9 cellular contexts compared by ENCODE assay signal in genomic region chr17:77146882-77147281, GRCh38. TPM values are rescaled to one million over a fixed set of nuclear protein-coding genes. Genes with fewer than 3 reads are reported as not detected.
A peak's percentile ranks its signal among the peaks of the same experiment; 100 is the strongest.
DNase-seq lines count a peak whose midpoint lies in the region; ATAC-seq lines count a peak whose summit lies in the region.
"Had no signal": no experiment of that assay in that cellular context is flagged by ENCODE, and none has a peak within 500 bp of the region (broad histone marks: within the 10 kb centered on the region; RNA-seq: fewer than 3 reads in every experiment).

No MANE protein-coding gene starts in this region.

- H3K27ac Mint-ChIP-seq in naive B cell = peak overlapping the region in 4 of 6 donors; percentile 5 to 83 (median 34)

- H3K4me3 Mint-ChIP-seq in naive B cell = peak overlapping the region in 7 of 8 donors; percentile 2 to 81 (median 61)

- DNase-seq in HT-29 (ENCODE audit: low spot score) (peak; percentile 81), dermis blood vessel endothelial cell (peak; percentile 78), naive B cell (no peak), ureter (ENCODE audit: low spot score) (no peak), NCI-H1694 (lab: John Stamatoyannopoulos, UW) (no peak)

- peaks cover 40 to 41% of the 10 kb centered on the region in 2 donors for H3K36me3 Mint-ChIP-seq in naive B cell

- no peaks in the 10 kb centered on the region for H3K9me3 Mint-ChIP-seq in naive B cell

- H3K4me1 ChIP-seq in ACC112 (ENCODE audit: control insufficient read depth, insufficient read depth, low read length, unreplicated experiment) = peaks cover 67% of the 10 kb centered on the region

- peak overlapping the region; percentile 73; the same call in 1 of the 2 replicates for H3K27ac ChIP-seq in ACC112 (ENCODE audit: low read depth, low read length)
- H3K27ac ChIP-seq: BLaER1 had no signal

- peak; percentile 48 to 60 for ATAC-seq in naive B cell (ENCODE audit: low read depth in 2 of 2)
- no peak for ATAC-seq in GM18870 (IDR thresholded peaks at IDR 0.05; ENCODE audit: unreplicated experiment)
- no peak for ATAC-seq in HG02973 (IDR thresholded peaks at IDR 0.05; ENCODE audit: unreplicated experiment)

- H3K4me3 ChIP-seq in ACC112 (ENCODE audit: low read depth, low read length) = no peak overlapping the region
- H3K4me3 ChIP-seq: BLaER1 had no signal

- H3K79me2 ChIP-seq in ACC112 (ENCODE audit: control insufficient read depth, insufficient read depth, low read length, unreplicated experiment) = peaks cover 94% of the 10 kb centered on the region

- no peaks in the 10 kb centered on the region for H3K27me3 ChIP-seq in ACC112 (ENCODE audit: insufficient read depth, low read length)
- H3K27me3 ChIP-seq: BLaER1 had no signal

- H3K27me3 Mint-ChIP-seq in naive B cell = no peaks in the 10 kb centered on the region

- H3K36me3 ChIP-seq in ACC112 (ENCODE audit: insufficient read depth, low read length) = peaks cover 43% of the 10 kb centered on the region

- H3K4me1 Mint-ChIP-seq in naive B cell = peaks cover 53 to 74% (median 72%) of the 10 kb centered on the region in 3 donors

- H2AFZ ChIP-seq in ACC112 (ENCODE audit: low read length, unreplicated experiment) = no peak overlapping the region

RNA-seq across cellular contexts. Expression of gene SEC14L1, which starts 6.1 kb away (rescaled TPM):
- 13.9 and 16.1 TPM in 2 replicates for total RNA-seq in HT-29 (2014; rRNA removed; shearing (Covaris generic))
- total RNA-seq in dermis blood vessel endothelial cell (322 and 488 TPM in 2 replicates), ureter (66.7 TPM)
- 10 to 100 TPM; 14.4 to 21.6 (median 17.4) TPM for polyA plus RNA-seq in naive B cell (ENCODE audit: low read depth in 6 of 6)

Comparison
In these comparisons a context has a peak if more than half of its experiments do, and no peak if none do; other contexts are left out.
1. DNase-seq: peak in HT-29 (single experiment) and dermis blood vessel endothelial cell (single experiment); none in naive B cell (single experiment), ureter (single experiment) and NCI-H1694 (single experiment).
2. ATAC-seq: peak in naive B cell (2 of 2); none in GM18870 (single experiment) and HG02973 (single experiment).